In the genomic region with DNA sequence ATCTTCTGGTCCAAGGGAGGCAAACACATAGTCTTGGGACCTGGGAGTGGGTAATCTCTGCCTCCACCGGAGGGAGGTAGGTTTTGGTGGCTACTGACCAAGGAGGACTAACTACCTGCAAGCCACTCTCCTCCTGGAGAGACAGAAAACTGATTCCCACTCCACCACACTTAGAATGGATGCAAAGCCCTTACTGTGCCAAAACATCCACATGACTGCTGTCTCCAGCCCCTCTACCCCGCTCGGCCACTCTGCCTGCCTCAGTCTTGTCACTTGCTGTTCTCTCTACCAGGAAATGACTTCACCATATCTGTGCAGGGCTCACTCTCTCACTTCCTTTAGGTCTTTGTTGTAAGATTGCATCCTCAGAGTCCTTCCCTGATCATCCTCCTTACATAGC, we compare ENCODE assay signal across 14 cellular contexts.
A peak's percentile ranks its signal among the peaks of the same experiment; 100 is the strongest.
DNase-seq lines count a peak whose midpoint lies in the region; ATAC-seq, FAIRE-seq and TF ChIP-seq lines count a peak whose summit lies in the region.
"Had no signal": no experiment of that assay in that cellular context is flagged by ENCODE, and none has a peak within 500 bp of the region (broad histone marks: within the 10 kb centered on the region; RNA-seq: fewer than 3 reads in every experiment).

No MANE protein-coding gene starts in this region.

- peak overlapping the region; percentile 94 for H3K27ac Mint-ChIP-seq in CD8-positive, alpha-beta T cell
- peak overlapping the region; percentile 88 for H3K27ac Mint-ChIP-seq in activated T-helper 17 cell treated with anti-CD3 and anti-CD28 coated beads, Interleukin-2, amount 50 U/mL, for 72 hours

- no peaks in the 10 kb centered on the region for H3K9me3 ChIP-seq in CD8-positive, alpha-beta T cell (ENCODE audit: low read length)
- no peaks in the 10 kb centered on the region for H3K9me3 ChIP-seq in small intestine (ENCODE audit: control insufficient read depth, low read depth)
- H3K9me3 ChIP-seq: HAP-1, ovary, spleen, uterus had no signal

- peak in 6 of 7 experiments; percentile 4 to 65 (median 24) for DNase-seq in CD8-positive, alpha-beta T cell
- DNase-seq in T-helper 9 cell: peak; percentile 3
- peak; percentile 18 for DNase-seq in small intestine
- no peak for DNase-seq in NCI-H1694 (lab: John Stamatoyannopoulos, UW)
- no peak for DNase-seq in pons (ENCODE audit: low spot score)
- DNase-seq: MM.1S, ovary, spleen, uterus had no signal

- TF ChIP-seq CTCF in CD8-positive, alpha-beta T cell (IDR thresholded peaks at IDR 0.05): no peak

- H3K27me3 Mint-ChIP-seq in CD8-positive, alpha-beta T cell (ENCODE audit: low read depth): no peaks in the 10 kb centered on the region
- no peaks in the 10 kb centered on the region for H3K27me3 Mint-ChIP-seq in activated T-helper 17 cell treated with anti-CD3 and anti-CD28 coated beads, Interleukin-2, amount 50 U/mL, for 72 hours

- peaks cover 8% of the 10 kb centered on the region for H3K4me1 ChIP-seq in CD8-positive, alpha-beta T cell (ENCODE audit: insufficient read depth, low read length)
- H3K4me1 ChIP-seq in small intestine (ENCODE audit: control insufficient read depth in 2 of 2, insufficient read depth in 1 of 2, low read depth in 1 of 2, low read length in 1 of 2): no peaks in the 10 kb centered on the region
- H3K4me1 ChIP-seq: HAP-1, spleen, uterus had no signal

- POLR2A ChIA-PET in CD8-positive, alpha-beta T cell (lab: Charles Lee): no interaction called here

- CTCF ChIA-PET in CD8-positive, alpha-beta T cell (lab: Charles Lee): no interaction called here

- intact Hi-C loops in CD8-positive, alpha-beta T cell (cut with DNase I, micrococcal nuclease): loop anchor here in 1 of 2 experiments (2.0 kb wide), 1 partner anchor 245 kb away; no protein-coding TSS in a partner anchor

- peaks cover 23% of the 10 kb centered on the region for H3K36me3 Mint-ChIP-seq in CD8-positive, alpha-beta T cell
- H3K36me3 Mint-ChIP-seq in activated T-helper 17 cell treated with anti-CD3 and anti-CD28 coated beads, Interleukin-2, amount 50 U/mL, for 72 hours (ENCODE audit: low read depth): no peaks in the 10 kb centered on the region

- peaks cover 58% of the 10 kb centered on the region for H3K4me1 Mint-ChIP-seq in CD8-positive, alpha-beta T cell (ENCODE audit: low read depth)
- H3K4me1 Mint-ChIP-seq in activated T-helper 17 cell treated with anti-CD3 and anti-CD28 coated beads, Interleukin-2, amount 50 U/mL, for 72 hours: peaks cover 18% of the 10 kb centered on the region

- no peak for FAIRE-seq in small intestine (lab: Jason Lieb, UNC)
- FAIRE-seq: D721Med had no signal

- H3K4me3 Mint-ChIP-seq in CD8-positive, alpha-beta T cell: peak overlapping the region; percentile 89
- peak overlapping the region; percentile 81 for H3K4me3 Mint-ChIP-seq in activated T-helper 17 cell treated with anti-CD3 and anti-CD28 coated beads, Interleukin-2, amount 50 U/mL, for 72 hours

- ATAC-seq in CD8-positive, alpha-beta T cell: peak; percentile 88
- ATAC-seq in activated T-helper 17 cell treated with anti-CD3 and anti-CD28 coated beads, Interleukin-2, amount 50 U/mL, for 72 hours (replicated peaks): peak; percentile 93
- ATAC-seq in GM19351 (IDR thresholded peaks at IDR 0.05; ENCODE audit: unreplicated experiment): no peak
- ATAC-seq in HG03460 (IDR thresholded peaks at IDR 0.05; ENCODE audit: unreplicated experiment): no peak

- 64 to 92% (median 73%) methylated on average over 3 of the region's 3 CpGs for WGBS in small intestine, 3 donors

- no peaks in the 10 kb centered on the region for H3K9me3 Mint-ChIP-seq in CD8-positive, alpha-beta T cell
- no peaks in the 10 kb centered on the region for H3K9me3 Mint-ChIP-seq in activated T-helper 17 cell treated with anti-CD3 and anti-CD28 coated beads, Interleukin-2, amount 50 U/mL, for 72 hours

- H3K36me3 ChIP-seq in CD8-positive, alpha-beta T cell (ENCODE audit: insufficient read depth, low read length): no peaks in the 10 kb centered on the region
- no peaks in the 10 kb centered on the region for H3K36me3 ChIP-seq in small intestine (ENCODE audit: control insufficient read depth in 2 of 2, insufficient read depth in 2 of 2, low read length in 2 of 2)
- H3K36me3 ChIP-seq: HAP-1, ovary, spleen, uterus had no signal

- H3K27ac ChIP-seq in CD8-positive, alpha-beta T cell (ENCODE audit: low read depth, low read length): peak overlapping the region; percentile 54
- H3K27ac ChIP-seq in small intestine (ENCODE audit: low read depth in 1 of 2, low read length in 1 of 2): no peak overlapping the region
- H3K27ac ChIP-seq: ovary, uterus had no signal

- no peaks in the 10 kb centered on the region for H3K27me3 ChIP-seq in CD8-positive, alpha-beta T cell (ENCODE audit: insufficient read depth, low read length)
- H3K27me3 ChIP-seq in small intestine (ENCODE audit: control insufficient read depth in 2 of 2, insufficient read depth in 2 of 2, low read length in 2 of 2): no peaks in the 10 kb centered on the region
- H3K27me3 ChIP-seq: ovary, spleen, uterus had no signal

- peak overlapping the region; percentile 57 for H3K4me3 ChIP-seq in CD8-positive, alpha-beta T cell (ENCODE audit: low read depth, low read length)
- H3K4me3 ChIP-seq in small intestine (ENCODE audit: low read depth in 1 of 2, low read length in 2 of 2): no peak overlapping the region
- H3K4me3 ChIP-seq: HAP-1, ovary, uterus had no signal

Comparison
In these comparisons a context has a peak if more than half of its experiments do, and no peak if none do; other contexts are left out.
1. ATAC-seq: peak in CD8-positive, alpha-beta T cell (single experiment) and activated T-helper 17 cell treated with anti-CD3 and anti-CD28 coated beads, Interleukin-2, amount 50 U/mL, for 72 hours (single experiment); none in GM19351 (single experiment) and HG03460 (single experiment).
2. DNase-seq: peak in CD8-positive, alpha-beta T cell (6 of 7), T-helper 9 cell (single experiment) and small intestine (single experiment); none in NCI-H1694 (single experiment) and pons (single experiment).